In the genomic region with DNA sequence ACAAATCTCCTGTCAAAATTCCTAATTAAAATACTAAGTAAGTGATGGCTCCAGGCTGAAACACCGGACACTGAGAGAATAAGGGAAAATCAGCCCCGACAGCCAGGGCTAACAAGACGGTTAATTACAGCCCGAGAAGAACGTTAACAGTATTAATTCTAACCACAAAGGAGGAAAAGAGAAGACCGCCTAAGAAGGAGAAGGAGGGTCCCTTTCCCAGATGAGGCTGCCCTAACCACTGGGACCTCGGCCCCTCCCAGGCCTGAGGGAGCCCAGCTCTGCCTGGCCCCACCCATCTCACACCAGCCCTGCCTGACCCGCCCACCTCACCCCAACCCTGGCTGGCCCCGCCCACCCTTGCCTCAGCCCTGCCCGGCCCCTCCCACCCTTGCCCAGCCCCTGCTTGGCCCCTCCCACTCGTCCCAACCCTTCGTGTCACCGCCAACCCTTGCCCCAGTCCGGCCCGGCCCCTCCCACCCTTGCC, we compare ENCODE assay signal across 1 cellular context.
TF ChIP-seq lines count a peak whose summit lies in the region.

No MANE protein-coding gene starts in this region.

TF ChIP-seq in HEK293, 187 proteins besides CTCF, POLR2A, EP300 and RAD21 (continued from another document):
- TF ChIP-seq ZBTB48 (tag by site-specific recombination; IDR thresholded peaks at IDR 0.05) = peak; percentile 42; the same call in 1 of the 2 replicates
- TF ChIP-seq SP3 (tag by site-specific recombination; IDR thresholded peaks at IDR 0.05) = peak; percentile 65
- no peak for TF ChIP-seq ZNF670 (tag by site-specific recombination; IDR thresholded peaks at IDR 0.05; ENCODE audit: low read depth)
- TF ChIP-seq ZNF433 (tag by site-specific recombination; IDR thresholded peaks at IDR 0.05; ENCODE audit: low read depth) = no peak
- TF ChIP-seq ZNF521 (tag by site-specific recombination; IDR thresholded peaks at IDR 0.05) = no peak
- no peak for TF ChIP-seq PRDM1 (tag by site-specific recombination; IDR thresholded peaks at IDR 0.05)
- peak; percentile 36; the same call in 1 of the 2 replicates for TF ChIP-seq SP2 (tag by site-specific recombination; IDR thresholded peaks at IDR 0.05)
- no peak for TF ChIP-seq ZFP3 (tag by site-specific recombination; IDR thresholded peaks at IDR 0.05; ENCODE audit: low read depth)
- no peak for TF ChIP-seq ZNF19 (tag by site-specific recombination; IDR thresholded peaks at IDR 0.05; ENCODE audit: low read depth)
- TF ChIP-seq REPIN1 (tag by site-specific recombination; IDR thresholded peaks at IDR 0.05; ENCODE audit: low read depth) = no peak
- TF ChIP-seq, protein P1, sequence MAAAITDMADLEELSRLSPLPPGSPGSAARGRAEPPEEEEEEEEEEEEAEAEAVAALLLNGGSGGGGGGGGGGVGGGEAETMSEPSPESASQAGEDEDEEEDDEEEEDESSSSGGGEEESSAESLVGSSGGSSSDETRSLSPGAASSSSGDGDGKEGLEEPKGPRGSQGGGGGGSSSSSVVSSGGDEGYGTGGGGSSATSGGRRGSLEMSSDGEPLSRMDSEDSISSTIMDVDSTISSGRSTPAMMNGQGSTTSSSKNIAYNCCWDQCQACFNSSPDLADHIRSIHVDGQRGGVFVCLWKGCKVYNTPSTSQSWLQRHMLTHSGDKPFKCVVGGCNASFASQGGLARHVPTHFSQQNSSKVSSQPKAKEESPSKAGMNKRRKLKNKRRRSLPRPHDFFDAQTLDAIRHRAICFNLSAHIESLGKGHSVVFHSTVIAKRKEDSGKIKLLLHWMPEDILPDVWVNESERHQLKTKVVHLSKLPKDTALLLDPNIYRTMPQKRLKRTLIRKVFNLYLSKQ (tag by site-specific recombination; IDR thresholded peaks at IDR 0.05; ENCODE audit: borderline replicate concordance) = no peak
- TF ChIP-seq ZNF596 (tag by site-specific recombination; IDR thresholded peaks at IDR 0.05) = no peak
- TF ChIP-seq, protein P2, sequence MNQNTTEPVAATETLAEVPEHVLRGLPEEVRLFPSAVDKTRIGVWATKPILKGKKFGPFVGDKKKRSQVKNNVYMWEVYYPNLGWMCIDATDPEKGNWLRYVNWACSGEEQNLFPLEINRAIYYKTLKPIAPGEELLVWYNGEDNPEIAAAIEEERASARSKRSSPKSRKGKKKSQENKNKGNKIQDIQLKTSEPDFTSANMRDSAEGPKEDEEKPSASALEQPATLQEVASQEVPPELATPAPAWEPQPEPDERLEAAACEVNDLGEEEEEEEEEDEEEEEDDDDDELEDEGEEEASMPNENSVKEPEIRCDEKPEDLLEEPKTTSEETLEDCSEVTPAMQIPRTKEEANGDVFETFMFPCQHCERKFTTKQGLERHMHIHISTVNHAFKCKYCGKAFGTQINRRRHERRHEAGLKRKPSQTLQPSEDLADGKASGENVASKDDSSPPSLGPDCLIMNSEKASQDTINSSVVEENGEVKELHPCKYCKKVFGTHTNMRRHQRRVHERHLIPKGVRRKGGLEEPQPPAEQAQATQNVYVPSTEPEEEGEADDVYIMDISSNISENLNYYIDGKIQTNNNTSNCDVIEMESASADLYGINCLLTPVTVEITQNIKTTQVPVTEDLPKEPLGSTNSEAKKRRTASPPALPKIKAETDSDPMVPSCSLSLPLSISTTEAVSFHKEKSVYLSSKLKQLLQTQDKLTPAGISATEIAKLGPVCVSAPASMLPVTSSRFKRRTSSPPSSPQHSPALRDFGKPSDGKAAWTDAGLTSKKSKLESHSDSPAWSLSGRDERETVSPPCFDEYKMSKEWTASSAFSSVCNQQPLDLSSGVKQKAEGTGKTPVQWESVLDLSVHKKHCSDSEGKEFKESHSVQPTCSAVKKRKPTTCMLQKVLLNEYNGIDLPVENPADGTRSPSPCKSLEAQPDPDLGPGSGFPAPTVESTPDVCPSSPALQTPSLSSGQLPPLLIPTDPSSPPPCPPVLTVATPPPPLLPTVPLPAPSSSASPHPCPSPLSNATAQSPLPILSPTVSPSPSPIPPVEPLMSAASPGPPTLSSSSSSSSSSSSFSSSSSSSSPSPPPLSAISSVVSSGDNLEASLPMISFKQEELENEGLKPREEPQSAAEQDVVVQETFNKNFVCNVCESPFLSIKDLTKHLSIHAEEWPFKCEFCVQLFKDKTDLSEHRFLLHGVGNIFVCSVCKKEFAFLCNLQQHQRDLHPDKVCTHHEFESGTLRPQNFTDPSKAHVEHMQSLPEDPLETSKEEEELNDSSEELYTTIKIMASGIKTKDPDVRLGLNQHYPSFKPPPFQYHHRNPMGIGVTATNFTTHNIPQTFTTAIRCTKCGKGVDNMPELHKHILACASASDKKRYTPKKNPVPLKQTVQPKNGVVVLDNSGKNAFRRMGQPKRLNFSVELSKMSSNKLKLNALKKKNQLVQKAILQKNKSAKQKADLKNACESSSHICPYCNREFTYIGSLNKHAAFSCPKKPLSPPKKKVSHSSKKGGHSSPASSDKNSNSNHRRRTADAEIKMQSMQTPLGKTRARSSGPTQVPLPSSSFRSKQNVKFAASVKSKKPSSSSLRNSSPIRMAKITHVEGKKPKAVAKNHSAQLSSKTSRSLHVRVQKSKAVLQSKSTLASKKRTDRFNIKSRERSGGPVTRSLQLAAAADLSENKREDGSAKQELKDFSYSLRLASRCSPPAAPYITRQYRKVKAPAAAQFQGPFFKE (tag by site-specific recombination; IDR thresholded peaks at IDR 0.05; ENCODE audit: borderline replicate concordance) = no peak
- TF ChIP-seq ZNF114 (tag by site-specific recombination; IDR thresholded peaks at IDR 0.05) = no peak
- no peak for TF ChIP-seq OSR2 (tag by site-specific recombination; IDR thresholded peaks at IDR 0.05)
- TF ChIP-seq ZBTB20 (tag by site-specific recombination; IDR thresholded peaks at IDR 0.05) = no peak
- TF ChIP-seq ZNF366 (tag by site-specific recombination; conservative IDR thresholded peaks at IDR 0.05) = no peak
- TF ChIP-seq GLIS2 (tag by site-specific recombination; IDR thresholded peaks at IDR 0.05) = no peak
- no peak for TF ChIP-seq HOXA7 (CRISPR knock-in tag; IDR thresholded peaks at IDR 0.05; ENCODE audit: borderline replicate concordance)
- TF ChIP-seq, protein P3, sequence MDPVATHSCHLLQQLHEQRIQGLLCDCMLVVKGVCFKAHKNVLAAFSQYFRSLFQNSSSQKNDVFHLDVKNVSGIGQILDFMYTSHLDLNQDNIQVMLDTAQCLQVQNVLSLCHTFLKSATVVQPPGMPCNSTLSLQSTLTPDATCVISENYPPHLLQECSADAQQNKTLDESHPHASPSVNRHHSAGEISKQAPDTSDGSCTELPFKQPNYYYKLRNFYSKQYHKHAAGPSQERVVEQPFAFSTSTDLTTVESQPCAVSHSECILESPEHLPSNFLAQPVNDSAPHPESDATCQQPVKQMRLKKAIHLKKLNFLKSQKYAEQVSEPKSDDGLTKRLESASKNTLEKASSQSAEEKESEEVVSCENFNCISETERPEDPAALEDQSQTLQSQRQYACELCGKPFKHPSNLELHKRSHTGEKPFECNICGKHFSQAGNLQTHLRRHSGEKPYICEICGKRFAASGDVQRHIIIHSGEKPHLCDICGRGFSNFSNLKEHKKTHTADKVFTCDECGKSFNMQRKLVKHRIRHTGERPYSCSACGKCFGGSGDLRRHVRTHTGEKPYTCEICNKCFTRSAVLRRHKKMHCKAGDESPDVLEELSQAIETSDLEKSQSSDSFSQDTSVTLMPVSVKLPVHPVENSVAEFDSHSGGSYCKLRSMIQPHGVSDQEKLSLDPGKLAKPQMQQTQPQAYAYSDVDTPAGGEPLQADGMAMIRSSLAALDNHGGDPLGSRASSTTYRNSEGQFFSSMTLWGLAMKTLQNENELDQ (tag by site-specific recombination; IDR thresholded peaks at IDR 0.05; ENCODE audit: low read depth) = no peak
